Comparison of ENCODE assay signal across 13 cellular contexts in the genomic region with DNA sequence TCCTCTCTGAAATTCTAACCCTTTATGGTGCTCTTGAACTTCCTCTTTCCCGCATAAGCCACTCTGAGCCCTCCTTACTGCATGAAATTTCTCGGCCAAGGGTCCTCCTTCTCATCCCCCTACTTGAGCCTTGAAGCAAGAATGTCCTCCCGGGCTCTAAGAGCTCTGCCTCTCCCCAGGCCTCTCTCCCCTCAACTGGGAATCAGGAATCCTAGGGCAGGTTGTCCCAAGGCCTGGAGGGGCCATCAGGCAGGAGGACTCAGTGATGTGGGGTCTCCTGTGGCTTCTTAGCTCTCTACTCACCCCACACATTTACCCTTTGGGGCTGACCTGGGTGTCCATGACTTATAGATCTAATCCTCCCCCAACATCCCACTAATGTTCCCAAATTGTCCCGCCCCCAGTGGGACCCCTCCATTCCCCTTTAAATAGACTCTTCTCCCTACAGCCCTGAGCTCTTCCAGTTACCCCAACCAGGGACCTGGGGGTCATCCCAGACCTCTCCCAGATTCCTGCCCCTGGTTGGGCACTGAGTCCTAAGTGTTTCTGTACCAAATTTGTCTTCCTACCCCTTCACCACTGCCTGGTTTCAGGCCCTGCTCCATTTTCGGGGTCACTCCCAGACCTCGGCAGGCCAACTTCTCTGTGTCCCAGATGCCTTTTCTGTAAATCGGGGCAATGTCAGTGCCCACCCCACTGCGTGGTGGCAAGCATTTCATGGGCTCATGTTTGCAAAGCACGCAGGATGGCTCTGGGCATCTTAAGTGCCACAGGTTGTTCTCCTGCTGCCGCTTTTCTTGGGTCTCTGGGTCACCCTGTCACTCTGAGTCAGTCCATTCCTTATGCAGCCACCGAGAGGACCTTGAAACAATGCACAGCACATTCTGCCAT.
DNase-seq lines count a peak whose midpoint lies in the region; ATAC-seq, FAIRE-seq and TF ChIP-seq lines count a peak whose summit lies in the region.
"Had no signal": no experiment of that assay in that cellular context is flagged by ENCODE, and none has a peak within 500 bp of the region (broad histone marks: within the 10 kb centered on the region; RNA-seq: fewer than 3 reads in every experiment).

No MANE protein-coding gene starts in this region.

- no peak overlapping the region for H3K9ac ChIP-seq in muscle layer of colon (ENCODE audit: low read length)

- TF ChIP-seq EP300 in tibial nerve (IDR thresholded peaks at IDR 0.05) = no peak

- POLR2A ChIA-PET in naive thymus-derived CD8-positive, alpha-beta T cell (lab: Charles Lee) = no interaction called here
- POLR2A ChIA-PET in T-cell (lab: Charles Lee) = no interaction called here

- no peak overlapping the region for H3K4me3 ChIP-seq in NB4 (ENCODE audit: low read depth, low read length)
- no peak overlapping the region for H3K4me3 ChIP-seq in body of pancreas
- H3K4me3 ChIP-seq in muscle layer of colon (ENCODE audit: low read depth in 1 of 2, low read length in 2 of 2) = no peak overlapping the region
- no peak overlapping the region for H3K4me3 ChIP-seq in tibial nerve
- H3K4me3 ChIP-seq in small intestine (ENCODE audit: low read depth in 1 of 2, low read length in 2 of 2) = no peak overlapping the region

- intact Hi-C loops in body of pancreas (cut with DNase I) = no loop called here

- H3K9me3 ChIP-seq in body of pancreas = no peaks in the 10 kb centered on the region
- no peaks in the 10 kb centered on the region for H3K9me3 ChIP-seq in muscle layer of colon (ENCODE audit: low read length)
- no peaks in the 10 kb centered on the region for H3K9me3 ChIP-seq in tibial nerve
- no peaks in the 10 kb centered on the region for H3K9me3 ChIP-seq in small intestine (ENCODE audit: control insufficient read depth, low read depth)

- peaks cover 8 to 36% (median 13%) of the 10 kb centered on the region in 5 donors for H3K27me3 Mint-ChIP-seq in naive thymus-derived CD8-positive, alpha-beta T cell
- peaks cover 7 to 22% of the 10 kb centered on the region in 2 donors for H3K27me3 Mint-ChIP-seq in T-cell

- FAIRE-seq in small intestine (lab: Jason Lieb, UNC) = no peak

- H3K27me3 ChIP-seq in body of pancreas (no peaks in the 10 kb centered on the region), muscle layer of colon (ENCODE audit: control insufficient read depth in 1 of 2, insufficient read depth in 2 of 2, low read length in 2 of 2) (no peaks in the 10 kb centered on the region), tibial nerve (no peaks in the 10 kb centered on the region), small intestine (ENCODE audit: control insufficient read depth in 2 of 2, insufficient read depth in 2 of 2, low read length in 2 of 2) (no peaks in the 10 kb centered on the region)

- CTCF ChIA-PET in T-cell (lab: Charles Lee) = no interaction called here

- DNase-seq in NB4 (ENCODE audit: low read depth) (peak; percentile 18), body of pancreas (no peak), tibial nerve (ENCODE audit: low spot score in 2 of 2) (no peak), small intestine (no peak), T-cell (no peak)
- DNase-seq in naive thymus-derived CD8-positive, alpha-beta T cell = no peak
- DNase-seq: activated T-cell treated with anti-CD3 and anti-CD28 coated beads, Interleukin-2, amount 50 U/mL, for 48 hours; hippocampal formation; MV-4-11 had no signal

- peaks cover 0 to 9% (median 3%) of the 10 kb centered on the region in 9 donors for H3K9me3 Mint-ChIP-seq in naive thymus-derived CD8-positive, alpha-beta T cell
- H3K9me3 Mint-ChIP-seq in T-cell = peaks cover 0 to 3% (median 0%) of the 10 kb centered on the region in 3 donors
- H3K9me3 Mint-ChIP-seq: stimulated activated naive CD8-positive, alpha-beta T cell treated with anti-CD3 and anti-CD28 coated beads, Interleukin-15, Interleukin-2, amounts not matched to agents 100 ng/mL and 50 ng/mL, for 24 hours had no signal

- peaks cover 24% of the 10 kb centered on the region for H3K4me1 ChIP-seq in body of pancreas
- peaks cover 55% of the 10 kb centered on the region for H3K4me1 ChIP-seq in muscle layer of colon (ENCODE audit: insufficient read depth, low read length)
- peaks cover 0 to 32% (median 10%) of the 10 kb centered on the region in 4 donors for H3K4me1 ChIP-seq in tibial nerve
- H3K4me1 ChIP-seq in small intestine (ENCODE audit: control insufficient read depth in 2 of 2, insufficient read depth in 1 of 2, low read depth in 1 of 2, low read length in 1 of 2) = no peaks in the 10 kb centered on the region

- H3K4me3 Mint-ChIP-seq in naive thymus-derived CD8-positive, alpha-beta T cell = peak overlapping the region in 2 of 10 donors; percentile 10 to 46
- no peak overlapping the region for H3K4me3 Mint-ChIP-seq in T-cell
- H3K4me3 Mint-ChIP-seq: stimulated activated naive CD8-positive, alpha-beta T cell treated with anti-CD3 and anti-CD28 coated beads, Interleukin-15, Interleukin-2, amounts not matched to agents 100 ng/mL and 50 ng/mL, for 24 hours had no signal

- TF ChIP-seq CTCF in NB4 (IDR thresholded peaks at IDR 0.05; ENCODE audit: low read depth, low read length) (no peak), body of pancreas (IDR thresholded peaks at IDR 0.05) (no peak), tibial nerve (IDR thresholded peaks at IDR 0.05) (no peak)

- H3K27ac ChIP-seq in body of pancreas = peak overlapping the region in 3 of 4 donors; percentile 52 to 71 (median 68)
- peak overlapping the region; percentile 74 for H3K27ac ChIP-seq in muscle layer of colon (ENCODE audit: low read depth, low read length)
- H3K27ac ChIP-seq in tibial nerve = peak overlapping the region; percentile 56 to 83 (median 80)
- no peak overlapping the region for H3K27ac ChIP-seq in small intestine (ENCODE audit: low read depth in 1 of 2, low read length in 1 of 2)

- TF ChIP-seq POLR2A in NB4 (IDR thresholded peaks at IDR 0.05; ENCODE audit: extremely low read depth, insufficient read length) (no peak), body of pancreas (IDR thresholded peaks at IDR 0.05) (no peak), tibial nerve (IDR thresholded peaks at IDR 0.05) (no peak)

- H3K36me3 ChIP-seq in body of pancreas (replicated peaks in 1 of 2; ENCODE audit: insufficient read depth in 1 of 2, low read depth in 2 of 2) (no peaks in the 10 kb centered on the region), muscle layer of colon (ENCODE audit: insufficient read depth, low read length) (no peaks in the 10 kb centered on the region), tibial nerve (no peaks in the 10 kb centered on the region), small intestine (ENCODE audit: control insufficient read depth in 2 of 2, insufficient read depth in 2 of 2, low read length in 2 of 2) (no peaks in the 10 kb centered on the region)

- no peak for ATAC-seq in body of pancreas
- ATAC-seq in naive thymus-derived CD8-positive, alpha-beta T cell = no peak
- ATAC-seq in GM19023 (IDR thresholded peaks at IDR 0.05; ENCODE audit: unreplicated experiment) = no peak
- ATAC-seq in T-cell (replicated peaks in 1 of 4) = no peak
- ATAC-seq: activated CD4-positive, CD25-positive, alpha-beta regulatory T cell treated with anti-CD3 and anti-CD28 coated beads, Interleukin-2, amount 50 U/mL, for 24 hours had no signal

- 62 to 73% methylated on average over 11 of the region's 11 CpGs for WGBS in body of pancreas, 2 donors
- 76 to 82% methylated on average over 11 of the region's 11 CpGs for WGBS in tibial nerve, 2 donors
- 74 to 82% (median 75%) methylated on average over 11 of the region's 11 CpGs for WGBS in small intestine, 3 donors

- H3K36me3 Mint-ChIP-seq in naive thymus-derived CD8-positive, alpha-beta T cell = peaks cover 0 to 4% (median 3%) of the 10 kb centered on the region in 3 donors
- H3K36me3 Mint-ChIP-seq in T-cell = no peaks in the 10 kb centered on the region

- H3K4me1 Mint-ChIP-seq in naive thymus-derived CD8-positive, alpha-beta T cell = peaks cover 4 to 11% (median 6%) of the 10 kb centered on the region in 4 donors
- H3K4me1 Mint-ChIP-seq in T-cell = peaks cover 0 to 9% (median 0%) of the 10 kb centered on the region in 3 donors

- H3K27ac Mint-ChIP-seq in naive thymus-derived CD8-positive, alpha-beta T cell = peak overlapping the region in 2 of 10 donors; percentile 23 to 66
- H3K27ac Mint-ChIP-seq in T-cell = no peak overlapping the region
- H3K27ac Mint-ChIP-seq: stimulated activated naive CD8-positive, alpha-beta T cell treated with anti-CD3 and anti-CD28 coated beads, Interleukin-15, Interleukin-2, amounts not matched to agents 100 ng/mL and 50 ng/mL, for 24 hours had no signal

Comparison
In these comparisons a context has a peak if more than half of its experiments do, and no peak if none do; other contexts are left out.
1. H3K27ac ChIP-seq: peak in body of pancreas (3 of 4), muscle layer of colon (single experiment) and tibial nerve (4 of 4); none in small intestine (0 of 2).